In genomic region chr11:116800610-116801009, GRCh38 we compare ENCODE assay signal across 21 cellular contexts. TPM values are rescaled to one million over a fixed set of nuclear protein-coding genes. Genes with fewer than 3 reads are reported as not detected.
DNase-seq lines count a peak whose midpoint lies in the region; ATAC-seq, FAIRE-seq and TF ChIP-seq lines count a peak whose summit lies in the region.
"Had no signal": no experiment of that assay in that cellular context is flagged by ENCODE, and none has a peak within 500 bp of the region (broad histone marks: within the 10 kb centered on the region; RNA-seq: fewer than 3 reads in every experiment).

No MANE protein-coding gene starts in this region.

- intact Hi-C loops in HepG2 (cut with micrococcal nuclease; ENCODE audit: unreplicated experiment) = no loop called here
- intact Hi-C loops in right lobe of liver (cut with DNase I) = no loop called here
- intact Hi-C loops in PC-9 (cut with micrococcal nuclease; ENCODE audit: unreplicated experiment) = no loop called here
- intact Hi-C loops in activated CD4-positive, alpha-beta T cell treated with anti-CD3 and anti-CD28 coated beads, Interleukin-2, amount 10 ng/mL, durations not matched to agents 24 days and 14 days (cut with micrococcal nuclease) = no loop called here

- H3K79me2 ChIP-seq in HepG2 (ENCODE audit: insufficient read depth, low read length) (no peaks in the 10 kb centered on the region), PC-9 (ENCODE audit: low read depth) (no peaks in the 10 kb centered on the region)

- no peak for TF ChIP-seq RAD21 in HepG2 (CRISPR knock-in tag; IDR thresholded peaks at IDR 0.05)

- BruUV-seq in HepG2 (replicated peaks; lab: Mats Ljungman, UMichigan) (no TSS peak), PC-9 (replicated peaks; lab: Mats Ljungman, UMichigan) (no TSS peak)

- H3K4me3 Mint-ChIP-seq in activated CD4-positive, alpha-beta T cell treated with anti-CD3 and anti-CD28 coated beads, Interleukin-2, amount 10 ng/mL, durations not matched to agents 24 days and 14 days = no peak overlapping the region
- H3K4me3 Mint-ChIP-seq: CD4-positive, alpha-beta T cell; IgD-negative memory B cell had no signal

- TF ChIP-seq EP300 in HepG2 (IDR thresholded peaks at IDR 0.05; ENCODE audit: low read depth in 2 of 2, low read length in 2 of 2) (no peak), HepG2 (CRISPR knock-in tag; IDR thresholded peaks at IDR 0.05; ENCODE audit: borderline replicate concordance) (no peak)

- no peaks in the 10 kb centered on the region for H3K36me3 ChIP-seq in HepG2 (replicated peaks in 1 of 2; ENCODE audit: control insufficient read depth in 1 of 2, insufficient read depth in 2 of 2, low read length in 2 of 2)
- H3K36me3 ChIP-seq in right lobe of liver = no peaks in the 10 kb centered on the region
- H3K36me3 ChIP-seq in PC-9 (ENCODE audit: low read depth) = no peaks in the 10 kb centered on the region

- TF ChIP-seq CTCF in HepG2 (CRISPR knock-in tag; IDR thresholded peaks at IDR 0.05) = no peak
- no peak for TF ChIP-seq CTCF in right lobe of liver (IDR thresholded peaks at IDR 0.05)
- TF ChIP-seq CTCF in PC-9 (conservative IDR thresholded peaks at IDR 0.05) = no peak

- CTCF ChIA-PET in HepG2 (lab: Yijun Ruan, JAX; ENCODE audit: low intra/inter-chr PET ratio, low total read pairs) (no interaction called here), PC-9 (lab: Charles Lee) (no interaction called here)

- H4K20me1 ChIP-seq in HepG2 (ENCODE audit: insufficient read depth, low read length) (no peaks in the 10 kb centered on the region), PC-9 (ENCODE audit: insufficient read depth) (no peaks in the 10 kb centered on the region)

- H3K4me1 Mint-ChIP-seq in activated CD4-positive, alpha-beta T cell treated with anti-CD3 and anti-CD28 coated beads, Interleukin-2, amount 10 ng/mL, durations not matched to agents 24 days and 14 days = no peaks in the 10 kb centered on the region

- in situ Hi-C loops in HepG2 (cut with HindIII; ENCODE audit: extremely low pct_ligation_motif_present, low pct_unique_long_range_greater_than_20kb) = no loop called here

- no peaks in the 10 kb centered on the region for H3K36me3 Mint-ChIP-seq in activated CD4-positive, alpha-beta T cell treated with anti-CD3 and anti-CD28 coated beads, Interleukin-2, amount 10 ng/mL, durations not matched to agents 24 days and 14 days (ENCODE audit: low read depth)

- H3K9me3 ChIP-seq in HepG2 (ENCODE audit: low read length) (no peaks in the 10 kb centered on the region), right lobe of liver (no peaks in the 10 kb centered on the region), PC-9 (ENCODE audit: insufficient read depth, low read depth) (no peaks in the 10 kb centered on the region)

- no peak overlapping the region for H3K27ac Mint-ChIP-seq in activated CD4-positive, alpha-beta T cell treated with anti-CD3 and anti-CD28 coated beads, Interleukin-2, amount 10 ng/mL, durations not matched to agents 24 days and 14 days
- H3K27ac Mint-ChIP-seq: CD4-positive, alpha-beta T cell; IgD-negative memory B cell had no signal

- no peak for ATAC-seq in HepG2
- ATAC-seq in right lobe of liver = no peak

- no peak for DNase-seq in HepG2 (ENCODE audit: low spot score)
- no peak for DNase-seq in right lobe of liver
- no peak for DNase-seq in PC-9
- DNase-seq in NCI-H748 treated with DMSO at 0.1 percent for 48 hours (lab: John Stamatoyannopoulos, UW) = no peak
- no peak for DNase-seq in activated CD4-positive, alpha-beta T cell treated with anti-CD3 and anti-CD28 coated beads, Interleukin-2, amount 10 ng/mL, durations not matched to agents 24 days and 14 days
- DNase-seq: AML-193; Caco-2; CD4-positive, alpha-beta T cell; HCEC 1CT; KG1 had no signal

- H3K4me3 ChIP-seq in HepG2 (replicated peaks in 1 of 3; ENCODE audit: insufficient read depth in 1 of 3, low read depth in 2 of 3, low read length in 3 of 3) = no peak overlapping the region
- no peak overlapping the region for H3K4me3 ChIP-seq in right lobe of liver
- H3K4me3 ChIP-seq in PC-9 = no peak overlapping the region

- H3F3A ChIP-seq in PC-9 (ENCODE audit: insufficient read depth, low read depth) = no peaks in the 10 kb centered on the region

- TF ChIP-seq POLR2A in HepG2 (IDR thresholded peaks at IDR 0.05; ENCODE audit: insufficient read depth in 1 of 2, low read depth in 2 of 2, low read length in 2 of 2) (no peak), right lobe of liver (IDR thresholded peaks at IDR 0.05) (no peak)

- H3K9me2 ChIP-seq in PC-9 (ENCODE audit: insufficient read depth) = no peaks in the 10 kb centered on the region

- H3K4me2 ChIP-seq in HepG2 (ENCODE audit: low read depth, low read length) = no peak overlapping the region
- H3K4me2 ChIP-seq in PC-9 = no peak overlapping the region

- peaks cover 49% of the 10 kb centered on the region for H3K4me1 ChIP-seq in HepG2 (ENCODE audit: insufficient read depth, low read length)
- peaks cover 0 to 26% (median 2%) of the 10 kb centered on the region in 4 donors for H3K4me1 ChIP-seq in right lobe of liver
- H3K4me1 ChIP-seq in PC-9 (replicated peaks; ENCODE audit: insufficient read depth) = 0 out of 2 replicates have a peak, but pooled peaks cover 4% of the 10 kb centered on the region

- FAIRE-seq in HepG2 (lab: Jason Lieb, UNC) = peak; percentile 4
- FAIRE-seq: D721Med, G401.6, GM12891, GM19239, H54 had no signal

- H3K27me3 ChIP-seq in HepG2 (ENCODE audit: control insufficient read depth in 1 of 2, insufficient read depth in 2 of 2, low read length in 2 of 2) (no peaks in the 10 kb centered on the region), right lobe of liver (no peaks in the 10 kb centered on the region), PC-9 (ENCODE audit: insufficient read depth, low read depth) (no peaks in the 10 kb centered on the region)

- WGBS in HepG2 (ENCODE audit: low lambda C conversion rate) = 100% methylated on average over 2 of the region's 2 CpGs
- 82% methylated on average over 2 of the region's 2 CpGs for WGBS in right lobe of liver (ENCODE audit: insufficient coverage, low coverage, low lambda C conversion rate, missing lambda C conversion rate)

- H3K9me3 Mint-ChIP-seq in activated CD4-positive, alpha-beta T cell treated with anti-CD3 and anti-CD28 coated beads, Interleukin-2, amount 10 ng/mL, durations not matched to agents 24 days and 14 days = no peaks in the 10 kb centered on the region
- H3K9me3 Mint-ChIP-seq: CD4-positive, alpha-beta T cell had no signal

- H2AFZ ChIP-seq in HepG2 (ENCODE audit: low read length) (no peak overlapping the region), PC-9 (peak overlapping the region; percentile 26)

- H3K27me3 Mint-ChIP-seq in activated CD4-positive, alpha-beta T cell treated with anti-CD3 and anti-CD28 coated beads, Interleukin-2, amount 10 ng/mL, durations not matched to agents 24 days and 14 days = peaks cover 37% of the 10 kb centered on the region

- H3K27ac ChIP-seq in HepG2 (ENCODE audit: extremely low read length, insufficient read depth, low read length) = no peak overlapping the region
- no peak overlapping the region for H3K27ac ChIP-seq in right lobe of liver
- no peak overlapping the region for H3K27ac ChIP-seq in PC-9
- H3K27ac ChIP-seq: C4-2B, HL-60 had no signal

- no peak overlapping the region for H3K9ac ChIP-seq in HepG2 (ENCODE audit: insufficient read depth, low read depth, low read length)

- POLR2A ChIA-PET in HepG2 (lab: Yijun Ruan, JAX) = interaction anchor here (1.3 to 17.3 kb wide), 3 partner anchors 8 to 29 kb away, joined by 6 to 1365 read pairs (median 9); partner anchors contain the start of genes APOA1, APOA4, APOA5 and APOC3
- POLR2A ChIA-PET in PC-9 (lab: Charles Lee; ENCODE audit: unreplicated experiment) = no interaction called here

RNA-seq across cellular contexts. Expression of gene APOA5, which starts 8.9 kb away (rescaled TPM):
- total RNA-seq in HepG2 (2016; rRNA removed; fragmentation: Illumina TruSeq; extraction: Trizol) (21.9 and 49.1 TPM in 2 replicates), right lobe of liver (1,000 to 10,000 TPM in 1 of 6 experiments, 100 to 1,000 TPM in 4, 10 to 100 TPM in 1; 57.8 to 1,064 (median 724) TPM), PC-9 (2021) (not detected in 2 replicates)
- total RNA-seq in HepG2 (2016; cell fraction: cytosol; rRNA removed; fragmentation: Illumina TruSeq; extraction: Trizol; ENCODE audit: low read depth) = 4.6 and 4.7 TPM in 2 replicates
- total RNA-seq in HepG2 (2016; cell fraction: insoluble cytoplasmic fraction; rRNA removed; fragmentation: Illumina TruSeq; extraction: Trizol) = 16.8 and 55.7 TPM in 2 replicates
- 7.4 and 9.8 TPM in 2 replicates for total RNA-seq in HepG2 (2016; cell fraction: membrane; rRNA removed; fragmentation: Illumina TruSeq; extraction: Trizol)
- total RNA-seq in HepG2 (2016; cell fraction: nucleus; rRNA removed; fragmentation: Illumina TruSeq; extraction: Trizol) = 41.1 and 46.7 TPM in 2 replicates
- 44.0 and 61.4 TPM in 2 replicates for polyA plus RNA-seq in HepG2 (2011; rRNA removed)
- polyA plus RNA-seq in HepG2 (2011; cell fraction: cytosol; rRNA removed) = 50.5 and 63.0 TPM in 2 replicates
- polyA plus RNA-seq in HepG2 (2011; cell fraction: nucleus; rRNA removed) = 48.8 and 51.3 TPM in 2 replicates
- 32.9 and 35.6 TPM in 2 replicates for polyA plus RNA-seq in HepG2 (2012)
- polyA plus RNA-seq in HepG2 (2016; cell fraction: cytosol; fragmentation: Illumina TruSeq; extraction: Trizol; ENCODE audit: low read depth) = 3.5 and 4.1 TPM in 2 replicates
- 17.4 and 19.7 TPM in 2 replicates for polyA plus RNA-seq in HepG2 (2016; cell fraction: insoluble cytoplasmic fraction; fragmentation: Illumina TruSeq; extraction: Trizol; ENCODE audit: low read depth)
- polyA plus RNA-seq in HepG2 (2016; cell fraction: membrane; fragmentation: Illumina TruSeq; extraction: Trizol; ENCODE audit: low read depth) = 5.1 and 6.3 TPM in 2 replicates
- polyA plus RNA-seq in HepG2 (2016; cell fraction: nucleus; fragmentation: Illumina TruSeq; extraction: Trizol; ENCODE audit: insufficient read depth, low read depth) = 67.2 and 70.6 TPM in 2 replicates
- polyA minus RNA-seq in HepG2 (2011; rRNA and poly(A)+ RNA removed; ENCODE audit: low replicate concordance) = 37.9 TPM in 1 of 2 replicates, not detected in the other
- polyA minus RNA-seq in HepG2 (2011; cell fraction: cytosol; rRNA and poly(A)+ RNA removed) = 21.8 and 26.5 TPM in 2 replicates
- polyA minus RNA-seq in HepG2 (2011; cell fraction: nucleus; rRNA and poly(A)+ RNA removed) = 24.4 and 25.6 TPM in 2 replicates
- total RNA-seq in activated CD4-positive, alpha-beta T cell treated with anti-CD3 and anti-CD28 coated beads, Interleukin-2, amount 10 ng/mL, durations not matched to agents 24 days and 14 days = not detected in 2 replicates
- total RNA-seq: A172; CD4-positive, alpha-beta T cell; HT1080 had no signal
- polyA plus RNA-seq: BJ, IgD-negative memory B cell had no signal

RNA-seq across cellular contexts. Expression of gene ZPR1, which starts 12.8 kb away (rescaled TPM):
- 79.3 and 102 TPM in 2 replicates for total RNA-seq in HepG2 (2016; rRNA removed; fragmentation: Illumina TruSeq; extraction: Trizol)
- 37.7 and 41.8 TPM in 2 replicates for total RNA-seq in HepG2 (2016; cell fraction: cytosol; rRNA removed; fragmentation: Illumina TruSeq; extraction: Trizol; ENCODE audit: low read depth)
- total RNA-seq in HepG2 (2016; cell fraction: insoluble cytoplasmic fraction; rRNA removed; fragmentation: Illumina TruSeq; extraction: Trizol) = 81.1 and 95.0 TPM in 2 replicates
- 74.2 and 83.3 TPM in 2 replicates for total RNA-seq in HepG2 (2016; cell fraction: membrane; rRNA removed; fragmentation: Illumina TruSeq; extraction: Trizol)
- total RNA-seq in HepG2 (2016; cell fraction: nucleus; rRNA removed; fragmentation: Illumina TruSeq; extraction: Trizol) = 52.5 and 60.5 TPM in 2 replicates
- 40.0 and 45.2 TPM in 2 replicates for polyA plus RNA-seq in HepG2 (2011; rRNA removed)
- polyA plus RNA-seq in HepG2 (2011; cell fraction: cytosol; rRNA removed) = 31.7 and 43.5 TPM in 2 replicates
- polyA plus RNA-seq in HepG2 (2011; cell fraction: nucleus; rRNA removed) = 34.9 and 46.0 TPM in 2 replicates
- 28.2 and 35.4 TPM in 2 replicates for polyA plus RNA-seq in HepG2 (2012)
- polyA plus RNA-seq in HepG2 (2016; cell fraction: cytosol; fragmentation: Illumina TruSeq; extraction: Trizol; ENCODE audit: low read depth) = 55.3 and 55.7 TPM in 2 replicates
- 104 and 107 TPM in 2 replicates for polyA plus RNA-seq in HepG2 (2016; cell fraction: insoluble cytoplasmic fraction; fragmentation: Illumina TruSeq; extraction: Trizol; ENCODE audit: low read depth)
- polyA plus RNA-seq in HepG2 (2016; cell fraction: membrane; fragmentation: Illumina TruSeq; extraction: Trizol; ENCODE audit: low read depth) = 67.7 and 70.1 TPM in 2 replicates
- polyA plus RNA-seq in HepG2 (2016; cell fraction: nucleus; fragmentation: Illumina TruSeq; extraction: Trizol; ENCODE audit: insufficient read depth, low read depth) = 88.0 and 94.3 TPM in 2 replicates
- polyA minus RNA-seq in HepG2 (2011; rRNA and poly(A)+ RNA removed; ENCODE audit: low replicate concordance) = 25.2 and 35.9 TPM in 2 replicates
- polyA minus RNA-seq in HepG2 (2011; cell fraction: cytosol; rRNA and poly(A)+ RNA removed) = 28.7 and 36.5 TPM in 2 replicates
- 64.4 and 81.6 TPM in 2 replicates for polyA minus RNA-seq in HepG2 (2011; cell fraction: nucleus; rRNA and poly(A)+ RNA removed)
- 10 to 100 TPM; 17.9 to 86.6 (median 30.2) TPM for total RNA-seq in right lobe of liver
- 29.6 and 33.0 TPM in 2 replicates for total RNA-seq in PC-9 (2021)
- total RNA-seq in activated CD4-positive, alpha-beta T cell treated with anti-CD3 and anti-CD28 coated beads, Interleukin-2, amount 10 ng/mL, durations not matched to agents 24 days and 14 days = 105 and 106 TPM in 2 replicates

RNA-seq across cellular contexts. Expression of gene APOA4, which starts 22.5 kb away (rescaled TPM):
- total RNA-seq in HepG2 (2016; rRNA removed; fragmentation: Illumina TruSeq; extraction: Trizol) (1.8 and 3.8 TPM in 2 replicates), right lobe of liver (1,000 to 10,000 TPM in 2 of 6 experiments, 100 to 1,000 TPM in 2, 10 to 100 TPM in 2; 21.9 to 1,288 (median 117) TPM), PC-9 (2021) (not detected in 2 replicates)
- 1.2 and 2.1 TPM in 2 replicates for total RNA-seq in HepG2 (2016; cell fraction: cytosol; rRNA removed; fragmentation: Illumina TruSeq; extraction: Trizol; ENCODE audit: low read depth)
- 2.1 and 3.7 TPM in 2 replicates for total RNA-seq in HepG2 (2016; cell fraction: insoluble cytoplasmic fraction; rRNA removed; fragmentation: Illumina TruSeq; extraction: Trizol)
- 2.5 and 3.8 TPM in 2 replicates for total RNA-seq in HepG2 (2016; cell fraction: membrane; rRNA removed; fragmentation: Illumina TruSeq; extraction: Trizol)
- 1.5 and 3.9 TPM in 2 replicates for total RNA-seq in HepG2 (2016; cell fraction: nucleus; rRNA removed; fragmentation: Illumina TruSeq; extraction: Trizol)
- polyA plus RNA-seq in HepG2 (2011; rRNA removed) = 7.2 and 11.0 TPM in 2 replicates
- 9.4 and 10.1 TPM in 2 replicates for polyA plus RNA-seq in HepG2 (2011; cell fraction: cytosol; rRNA removed)
- polyA plus RNA-seq in HepG2 (2011; cell fraction: nucleus; rRNA removed) = 4.4 and 6.4 TPM in 2 replicates
- polyA plus RNA-seq in HepG2 (2012) = 5.7 and 7.6 TPM in 2 replicates
- polyA plus RNA-seq in HepG2 (2016; cell fraction: cytosol; fragmentation: Illumina TruSeq; extraction: Trizol; ENCODE audit: low read depth) = 1.8 and 2.4 TPM in 2 replicates
- 1.6 and 1.8 TPM in 2 replicates for polyA plus RNA-seq in HepG2 (2016; cell fraction: insoluble cytoplasmic fraction; fragmentation: Illumina TruSeq; extraction: Trizol; ENCODE audit: low read depth)
- 2.4 and 3.3 TPM in 2 replicates for polyA plus RNA-seq in HepG2 (2016; cell fraction: membrane; fragmentation: Illumina TruSeq; extraction: Trizol; ENCODE audit: low read depth)
- 3.5 and 4.1 TPM in 2 replicates for polyA plus RNA-seq in HepG2 (2016; cell fraction: nucleus; fragmentation: Illumina TruSeq; extraction: Trizol; ENCODE audit: insufficient read depth, low read depth)
- polyA minus RNA-seq in HepG2 (2011; rRNA and poly(A)+ RNA removed; ENCODE audit: low replicate concordance) = 4.4 TPM in 1 of 2 replicates, not detected in the other
- 2.5 and 3.2 TPM in 2 replicates for polyA minus RNA-seq in HepG2 (2011; cell fraction: cytosol; rRNA and poly(A)+ RNA removed)
- 0.77 and 1.6 TPM in 2 replicates for polyA minus RNA-seq in HepG2 (2011; cell fraction: nucleus; rRNA and poly(A)+ RNA removed)
- total RNA-seq in activated CD4-positive, alpha-beta T cell treated with anti-CD3 and anti-CD28 coated beads, Interleukin-2, amount 10 ng/mL, durations not matched to agents 24 days and 14 days = not detected in 2 replicates
- total RNA-seq: A172; CD4-positive, alpha-beta T cell; HT1080 had no signal
- polyA plus RNA-seq: BJ, IgD-negative memory B cell had no signal

RNA-seq across cellular contexts. Expression of gene BUD13, which starts 27.8 kb away (rescaled TPM):
- total RNA-seq in HepG2 (2016; rRNA removed; fragmentation: Illumina TruSeq; extraction: Trizol) (25.9 and 31.9 TPM in 2 replicates), right lobe of liver (1 to 10 TPM; 3.6 to 6.3 (median 5.0) TPM), PC-9 (2021) (13.5 and 16.4 TPM in 2 replicates)
- 9.8 and 11.4 TPM in 2 replicates for total RNA-seq in HepG2 (2016; cell fraction: cytosol; rRNA removed; fragmentation: Illumina TruSeq; extraction: Trizol; ENCODE audit: low read depth)
- total RNA-seq in HepG2 (2016; cell fraction: insoluble cytoplasmic fraction; rRNA removed; fragmentation: Illumina TruSeq; extraction: Trizol) = 26.1 and 34.7 TPM in 2 replicates
- total RNA-seq in HepG2 (2016; cell fraction: membrane; rRNA removed; fragmentation: Illumina TruSeq; extraction: Trizol) = 13.7 and 16.8 TPM in 2 replicates
- 15.5 and 16.7 TPM in 2 replicates for total RNA-seq in HepG2 (2016; cell fraction: nucleus; rRNA removed; fragmentation: Illumina TruSeq; extraction: Trizol)
- polyA plus RNA-seq in HepG2 (2011; rRNA removed) = 13.3 and 13.6 TPM in 2 replicates
- polyA plus RNA-seq in HepG2 (2011; cell fraction: cytosol; rRNA removed) = 12.0 and 12.9 TPM in 2 replicates
- 13.7 and 14.5 TPM in 2 replicates for polyA plus RNA-seq in HepG2 (2011; cell fraction: nucleus; rRNA removed)
- 8.9 and 13.2 TPM in 2 replicates for polyA plus RNA-seq in HepG2 (2012)
- polyA plus RNA-seq in HepG2 (2016; cell fraction: cytosol; fragmentation: Illumina TruSeq; extraction: Trizol; ENCODE audit: low read depth) = 2.2 and 2.6 TPM in 2 replicates
- polyA plus RNA-seq in HepG2 (2016; cell fraction: insoluble cytoplasmic fraction; fragmentation: Illumina TruSeq; extraction: Trizol; ENCODE audit: low read depth) = 28.6 and 34.0 TPM in 2 replicates
- polyA plus RNA-seq in HepG2 (2016; cell fraction: membrane; fragmentation: Illumina TruSeq; extraction: Trizol; ENCODE audit: low read depth) = 5.5 and 6.3 TPM in 2 replicates
- 25.0 and 27.1 TPM in 2 replicates for polyA plus RNA-seq in HepG2 (2016; cell fraction: nucleus; fragmentation: Illumina TruSeq; extraction: Trizol; ENCODE audit: insufficient read depth, low read depth)
- 14.1 and 21.2 TPM in 2 replicates for polyA minus RNA-seq in HepG2 (2011; rRNA and poly(A)+ RNA removed; ENCODE audit: low replicate concordance)
- polyA minus RNA-seq in HepG2 (2011; cell fraction: cytosol; rRNA and poly(A)+ RNA removed) = 8.4 and 8.5 TPM in 2 replicates
- polyA minus RNA-seq in HepG2 (2011; cell fraction: nucleus; rRNA and poly(A)+ RNA removed) = 12.2 and 14.8 TPM in 2 replicates
- total RNA-seq in activated CD4-positive, alpha-beta T cell treated with anti-CD3 and anti-CD28 coated beads, Interleukin-2, amount 10 ng/mL, durations not matched to agents 24 days and 14 days = 31.5 and 33.2 TPM in 2 replicates

RNA-seq across cellular contexts. Expression of gene APOC3, which starts 29.1 kb away (rescaled TPM):
- 179 and 314 TPM in 2 replicates for total RNA-seq in HepG2 (2016; rRNA removed; fragmentation: Illumina TruSeq; extraction: Trizol)
- 470 and 617 TPM in 2 replicates for total RNA-seq in HepG2 (2016; cell fraction: cytosol; rRNA removed; fragmentation: Illumina TruSeq; extraction: Trizol; ENCODE audit: low read depth)
- total RNA-seq in HepG2 (2016; cell fraction: insoluble cytoplasmic fraction; rRNA removed; fragmentation: Illumina TruSeq; extraction: Trizol) = 191 and 310 TPM in 2 replicates
- total RNA-seq in HepG2 (2016; cell fraction: membrane; rRNA removed; fragmentation: Illumina TruSeq; extraction: Trizol) = 250 and 324 TPM in 2 replicates
- total RNA-seq in HepG2 (2016; cell fraction: nucleus; rRNA removed; fragmentation: Illumina TruSeq; extraction: Trizol) = 211 and 238 TPM in 2 replicates
- polyA plus RNA-seq in HepG2 (2011; rRNA removed) = 687 and 1,005 TPM in 2 replicates
- polyA plus RNA-seq in HepG2 (2011; cell fraction: cytosol; rRNA removed) = 944 and 988 TPM in 2 replicates
- 255 and 392 TPM in 2 replicates for polyA plus RNA-seq in HepG2 (2011; cell fraction: nucleus; rRNA removed)
- polyA plus RNA-seq in HepG2 (2012) = 921 and 1,213 TPM in 2 replicates
- 724 and 925 TPM in 2 replicates for polyA plus RNA-seq in HepG2 (2016; cell fraction: cytosol; fragmentation: Illumina TruSeq; extraction: Trizol; ENCODE audit: low read depth)
- 243 and 253 TPM in 2 replicates for polyA plus RNA-seq in HepG2 (2016; cell fraction: insoluble cytoplasmic fraction; fragmentation: Illumina TruSeq; extraction: Trizol; ENCODE audit: low read depth)
- 332 and 399 TPM in 2 replicates for polyA plus RNA-seq in HepG2 (2016; cell fraction: membrane; fragmentation: Illumina TruSeq; extraction: Trizol; ENCODE audit: low read depth)
- polyA plus RNA-seq in HepG2 (2016; cell fraction: nucleus; fragmentation: Illumina TruSeq; extraction: Trizol; ENCODE audit: insufficient read depth, low read depth) = 479 and 488 TPM in 2 replicates
- polyA minus RNA-seq in HepG2 (2011; rRNA and poly(A)+ RNA removed; ENCODE audit: low replicate concordance) = 493 TPM in 1 of 2 replicates, not detected in the other
- 182 and 185 TPM in 2 replicates for polyA minus RNA-seq in HepG2 (2011; cell fraction: cytosol; rRNA and poly(A)+ RNA removed)
- polyA minus RNA-seq in HepG2 (2011; cell fraction: nucleus; rRNA and poly(A)+ RNA removed) = 38.8 and 66.1 TPM in 2 replicates
- over 10,000 TPM in 3 of 6 experiments, 1,000 to 10,000 TPM in 3; 4,225 to 15,106 (median 9,815) TPM for total RNA-seq in right lobe of liver
- total RNA-seq in PC-9 (2021) = not detected in 2 replicates
- total RNA-seq in activated CD4-positive, alpha-beta T cell treated with anti-CD3 and anti-CD28 coated beads, Interleukin-2, amount 10 ng/mL, durations not matched to agents 24 days and 14 days = not detected in 2 replicates
- total RNA-seq: A172; CD4-positive, alpha-beta T cell; HT1080 had no signal
- polyA plus RNA-seq: BJ, IgD-negative memory B cell had no signal

Comparison
In these comparisons a context has a peak if more than half of its experiments do, and no peak if none do; other contexts are left out.
1. RNA of gene APOA4, which starts 22.5 kb away (total RNA-seq): 21.9 to 1,288 TPM in right lobe of liver; 1.2 to 3.9 TPM in HepG2, not detected in PC-9 and not detected in activated CD4-positive, alpha-beta T cell treated with anti-CD3 and anti-CD28 coated beads, Interleukin-2, amount 10 ng/mL, durations not matched to agents 24 days and 14 days; every median in the first group is over 4 times any median in the second.